In genomic region chr11:101030015-101030414, GRCh38 we compare ENCODE assay signal across 18 cellular contexts.
DNase-seq lines count a peak whose midpoint lies in the region; ATAC-seq and TF ChIP-seq lines count a peak whose summit lies in the region.
"Had no signal": no experiment of that assay in that cellular context is flagged by ENCODE, and none has a peak within 500 bp of the region (broad histone marks: within the 10 kb centered on the region; RNA-seq: fewer than 3 reads in every experiment).

No MANE protein-coding gene starts in this region.

- H3K27me3 ChIP-seq in fibroblast of lung (ENCODE audit: control insufficient read depth, insufficient read depth, low read length) (no peaks in the 10 kb centered on the region), WERI-Rb-1 (ENCODE audit: insufficient read depth, low read depth, severe bottlenecking) (no peaks in the 10 kb centered on the region)
- H3K27me3 ChIP-seq: BLaER1 had no signal

- H3K9ac ChIP-seq in fibroblast of lung (ENCODE audit: insufficient read depth, low read length), result no peak overlapping the region
- H3K9ac ChIP-seq: BLaER1, GM23248 had no signal

- no peak overlapping the region for H3K4me2 ChIP-seq in fibroblast of lung (ENCODE audit: extremely low read depth, insufficient read depth, low read length)
- H3K4me2 ChIP-seq: BLaER1 had no signal

- DNase-seq in NCI-H226, result peak; percentile 53
- DNase-seq in choroid plexus epithelial cell (ENCODE audit: low read depth), result peak; percentile 19
- peak; percentile 9 to 20 for DNase-seq in fibroblast of lung (ENCODE audit: low read depth in 2 of 2)
- peak; percentile 2 for DNase-seq in non-pigmented ciliary epithelial cell (ENCODE audit: low read depth)
- DNase-seq in WERI-Rb-1, result no peak
- no peak for DNase-seq in stimulated activated naive B cell treated with anti-CD40 and anti-IgM and Interleukin-4, amounts not matched to agents 10 μg/mL and 1 μg/mL and 100 μg/mL, for 72 hours
- no peak for DNase-seq in HT-29 (ENCODE audit: low spot score)
- DNase-seq: 8988T; CD4-positive, alpha-beta memory T cell; DMS79 treated with DMSO at 0.1 percent for 48 hours; GM23248; HCEC 1CT had no signal

- H3K27ac Mint-ChIP-seq in stimulated activated naive B cell treated with anti-CD40 and anti-IgM and Interleukin-4, amounts not matched to agents 10 μg/mL and 1 μg/mL and 100 μg/mL, for 72 hours, result no peak overlapping the region
- H3K27ac Mint-ChIP-seq: CD14-positive monocyte; CD4-positive, alpha-beta memory T cell; IgD-negative memory B cell had no signal

- H3K36me3 Mint-ChIP-seq in stimulated activated naive B cell treated with anti-CD40 and anti-IgM and Interleukin-4, amounts not matched to agents 10 μg/mL and 1 μg/mL and 100 μg/mL, for 72 hours, result no peaks in the 10 kb centered on the region
- H3K36me3 Mint-ChIP-seq: CD14-positive monocyte; CD4-positive, alpha-beta memory T cell; IgD-negative memory B cell had no signal

- H3K27ac ChIP-seq in fibroblast of lung (ENCODE audit: insufficient read depth, low read length), result no peak overlapping the region
- H3K27ac ChIP-seq in WERI-Rb-1, result no peak overlapping the region
- H3K27ac ChIP-seq: BLaER1, GM23248 had no signal

- no peak overlapping the region for H2AFZ ChIP-seq in fibroblast of lung (ENCODE audit: low read length)
- H2AFZ ChIP-seq: GM23248 had no signal

- no peaks in the 10 kb centered on the region for H3K4me1 ChIP-seq in fibroblast of lung (ENCODE audit: control insufficient read depth, extremely low read depth, insufficient read depth, low read length)
- H3K4me1 ChIP-seq: BLaER1 had no signal

- no peak for ATAC-seq in stimulated activated naive B cell treated with anti-CD40 and anti-IgM and Interleukin-4, amounts not matched to agents 10 μg/mL and 1 μg/mL and 100 μg/mL, for 72 hours (replicated peaks)
- ATAC-seq in GM21447 (IDR thresholded peaks at IDR 0.05; ENCODE audit: unreplicated experiment), result no peak
- ATAC-seq: HepG2 had no signal

- H3K36me3 ChIP-seq in fibroblast of lung (ENCODE audit: control insufficient read depth, insufficient read depth, low read length), result no peaks in the 10 kb centered on the region
- no peaks in the 10 kb centered on the region for H3K36me3 ChIP-seq in WERI-Rb-1
- H3K36me3 ChIP-seq: BLaER1 had no signal

- H3K27me3 Mint-ChIP-seq in stimulated activated naive B cell treated with anti-CD40 and anti-IgM and Interleukin-4, amounts not matched to agents 10 μg/mL and 1 μg/mL and 100 μg/mL, for 72 hours, result no peaks in the 10 kb centered on the region
- H3K27me3 Mint-ChIP-seq: CD4-positive, alpha-beta memory T cell; IgD-negative memory B cell had no signal

- TF ChIP-seq CTCF in choroid plexus epithelial cell (conservative IDR thresholded peaks at IDR 0.05; ENCODE audit: low read depth, low read length), result no peak
- no peak for TF ChIP-seq CTCF in fibroblast of lung (conservative IDR thresholded peaks at IDR 0.05 in 1 of 2, IDR thresholded peaks at IDR 0.05 in 1 of 2; ENCODE audit: low read depth in 1 of 2, low read length in 2 of 2)
- no peak for TF ChIP-seq CTCF in WERI-Rb-1 (IDR thresholded peaks at IDR 0.05; ENCODE audit: low read depth, low read length)

- no peak overlapping the region for H3K4me3 ChIP-seq in choroid plexus epithelial cell (ENCODE audit: low read depth, low read length)
- H3K4me3 ChIP-seq in fibroblast of lung (replicated peaks in 1 of 4; ENCODE audit: control extremely low read depth in 1 of 4, insufficient read depth in 1 of 4, low read depth in 3 of 4, low read length in 4 of 4), result no peak overlapping the region
- H3K4me3 ChIP-seq in WERI-Rb-1 (ENCODE audit: low read depth, low read length), result no peak overlapping the region
- H3K4me3 ChIP-seq: BLaER1, GM12878, GM23248 had no signal

- no peak overlapping the region for H3K4me3 Mint-ChIP-seq in stimulated activated naive B cell treated with anti-CD40 and anti-IgM and Interleukin-4, amounts not matched to agents 10 μg/mL and 1 μg/mL and 100 μg/mL, for 72 hours
- H3K4me3 Mint-ChIP-seq: CD14-positive monocyte; CD4-positive, alpha-beta memory T cell; IgD-negative memory B cell had no signal

- no peaks in the 10 kb centered on the region for H3K79me2 ChIP-seq in fibroblast of lung (ENCODE audit: control insufficient read depth, insufficient read depth, low read length)

- no peaks in the 10 kb centered on the region for H4K20me1 ChIP-seq in fibroblast of lung (ENCODE audit: control insufficient read depth, extremely low read depth, insufficient read depth, low read length)
- H4K20me1 ChIP-seq: BLaER1 had no signal

- no peaks in the 10 kb centered on the region for H3K9me3 Mint-ChIP-seq in stimulated activated naive B cell treated with anti-CD40 and anti-IgM and Interleukin-4, amounts not matched to agents 10 μg/mL and 1 μg/mL and 100 μg/mL, for 72 hours
- H3K9me3 Mint-ChIP-seq: CD14-positive monocyte, IgD-negative memory B cell had no signal

- H3K4me1 Mint-ChIP-seq in stimulated activated naive B cell treated with anti-CD40 and anti-IgM and Interleukin-4, amounts not matched to agents 10 μg/mL and 1 μg/mL and 100 μg/mL, for 72 hours, result peaks cover 11 to 12% of the 10 kb centered on the region in 2 donors
- H3K4me1 Mint-ChIP-seq: CD14-positive monocyte; CD4-positive, alpha-beta memory T cell had no signal

- H3K9me3 ChIP-seq in fibroblast of lung (ENCODE audit: control insufficient read depth, insufficient read depth, low read depth, low read length), result no peaks in the 10 kb centered on the region
- H3K9me3 ChIP-seq in WERI-Rb-1 (ENCODE audit: severe bottlenecking), result no peaks in the 10 kb centered on the region
- H3K9me3 ChIP-seq: BLaER1 had no signal

Comparison
In these comparisons a context has a peak if more than half of its experiments do, and no peak if none do; other contexts are left out.
1. DNase-seq: peak in NCI-H226 (single experiment), choroid plexus epithelial cell (single experiment), fibroblast of lung (2 of 2) and non-pigmented ciliary epithelial cell (single experiment); none in WERI-Rb-1 (single experiment), stimulated activated naive B cell treated with anti-CD40 and anti-IgM and Interleukin-4, amounts not matched to agents 10 μg/mL and 1 μg/mL and 100 μg/mL, for 72 hours (single experiment) and HT-29 (single experiment).